22 cellular contexts compared by ENCODE assay signal in genomic region chr10:79207096-79207357, GRCh38.
"Had no signal": no experiment of that assay in that cellular context is flagged by ENCODE, and none has a peak within 500 bp of the region (broad histone marks: within the 10 kb centered on the region; RNA-seq: fewer than 3 reads in every experiment).

No MANE protein-coding gene starts in this region.

- H3K27ac ChIP-seq: gastrocnemius medialis, lower lobe of right lung, parathyroid adenoma, right lobe of liver, thoracic aorta, upper lobe of right lung, vagina had no signal

- H3K27me3 ChIP-seq: dorsolateral prefrontal cortex, gastrocnemius medialis, right lobe of liver, tibial nerve, upper lobe of right lung, vagina had no signal

- H3K4me3 ChIP-seq: dorsolateral prefrontal cortex, gastrocnemius medialis, lower lobe of right lung, right lobe of liver, smooth muscle cell, thoracic aorta, tibial nerve, upper lobe of right lung, vagina had no signal

- FAIRE-seq: colon, keratinocyte had no signal

- ATAC-seq: gastrocnemius medialis; left ventricle myocardium superior; lower lobe of right lung; naive thymus-derived CD8-positive, alpha-beta T cell; right lobe of liver; stimulated activated memory B cell treated with anti-CD40 and anti-IgM and Interleukin-4, amounts not matched to agents 10 μg/mL and 1 μg/mL and 100 μg/mL, for 72 hours; stimulated activated naive CD8-positive, alpha-beta T cell treated with anti-CD3 and anti-CD28 coated beads, Interleukin-15, Interleukin-2, amounts not matched to agents 100 U/mL and 50 U/mL, for 24 hours; upper lobe of right lung had no signal

- H3K27me3 Mint-ChIP-seq: naive thymus-derived CD8-positive, alpha-beta T cell; progenitor cell of endocrine pancreas; stimulated activated memory B cell treated with anti-CD40 and anti-IgM and Interleukin-4, amounts not matched to agents 10 μg/mL and 1 μg/mL and 100 μg/mL, for 72 hours had no signal

- H2AFZ ChIP-seq: parathyroid adenoma had no signal

- H3K9ac ChIP-seq: parathyroid adenoma had no signal

- H3K27ac Mint-ChIP-seq: nephron progenitor cell; progenitor cell of endocrine pancreas; stimulated activated memory B cell treated with anti-CD40 and anti-IgM and Interleukin-4, amounts not matched to agents 10 μg/mL and 1 μg/mL and 100 μg/mL, for 72 hours had no signal

- H3K9me3 Mint-ChIP-seq: naive thymus-derived CD8-positive, alpha-beta T cell; nephron progenitor cell; stimulated activated memory B cell treated with anti-CD40 and anti-IgM and Interleukin-4, amounts not matched to agents 10 μg/mL and 1 μg/mL and 100 μg/mL, for 72 hours had no signal

- H3K9me3 ChIP-seq: gastrocnemius medialis, lower lobe of right lung, right lobe of liver, thoracic aorta, tibial nerve, upper lobe of right lung, vagina had no signal

- H3K4me1 ChIP-seq: gastrocnemius medialis, right lobe of liver had no signal

- H3K4me3 Mint-ChIP-seq: naive thymus-derived CD8-positive, alpha-beta T cell; nephron progenitor cell; stimulated activated memory B cell treated with anti-CD40 and anti-IgM and Interleukin-4, amounts not matched to agents 10 μg/mL and 1 μg/mL and 100 μg/mL, for 72 hours had no signal

- H3K4me2 ChIP-seq: smooth muscle cell had no signal

- DNase-seq: effector CD4-positive, alpha-beta T cell; gastrocnemius medialis; left ventricle myocardium superior; lower lobe of right lung; naive thymus-derived CD8-positive, alpha-beta T cell; nephron progenitor cell; occipital lobe; right lobe of liver; stimulated activated CD4-positive, alpha-beta T cell treated with anti-CD3 and anti-CD28 coated beads, Interleukin-2, amount 100 ng/mL, for 24 hours; stimulated activated CD4-positive, alpha-beta T cell treated with anti-CD3 and anti-CD28 coated beads, Interleukin-4, amount 100 ng/mL, for 24 hours; stimulated activated naive CD8-positive, alpha-beta T cell treated with anti-CD3 and anti-CD28 coated beads, Interleukin-15, Interleukin-2, amounts not matched to agents 100 U/mL and 50 U/mL, for 24 hours; upper lobe of right lung had no signal
